ENCODE assay signal across 16 cellular contexts in the genomic region with DNA sequence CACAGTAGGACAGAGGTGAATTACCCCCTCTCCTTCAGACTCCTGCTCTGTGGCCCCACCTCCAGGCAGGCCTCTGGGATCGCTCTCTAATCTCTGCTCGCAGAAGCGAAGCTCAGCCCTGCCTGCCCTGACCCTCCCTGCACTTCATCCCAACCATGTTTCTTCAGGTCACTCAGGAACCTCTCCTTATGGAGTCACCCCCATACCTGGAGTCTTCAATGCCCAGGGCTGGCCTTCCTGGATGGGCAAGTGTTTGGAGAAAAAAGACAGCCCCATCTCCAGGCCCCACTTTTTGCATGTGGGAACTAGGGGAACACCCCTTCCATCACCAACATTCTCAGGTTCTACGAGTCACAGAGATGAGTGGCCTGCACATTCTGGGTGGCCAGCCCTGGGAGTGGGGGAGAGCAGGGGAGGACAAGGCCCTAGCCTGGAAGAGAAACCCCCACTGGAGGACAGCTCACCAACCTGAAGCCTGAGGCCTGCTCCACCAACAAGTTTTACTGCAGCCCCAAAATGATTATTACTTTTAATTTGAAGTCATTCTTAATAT.
A peak's percentile ranks its signal among the peaks of the same experiment; 100 is the strongest.
DNase-seq lines count a peak whose midpoint lies in the region; ATAC-seq, FAIRE-seq and TF ChIP-seq lines count a peak whose summit lies in the region.
"Had no signal": no experiment of that assay in that cellular context is flagged by ENCODE, and none has a peak within 500 bp of the region (broad histone marks: within the 10 kb centered on the region; RNA-seq: fewer than 3 reads in every experiment).

No MANE protein-coding gene starts in this region.

- no peak overlapping the region for H3K14ac ChIP-seq in H1 (ENCODE audit: insufficient read length)

- H2AFZ ChIP-seq in K562 (ENCODE audit: low read depth, low read length): no peak overlapping the region
- H2AFZ ChIP-seq in H1 (ENCODE audit: low read length): no peak overlapping the region
- H2AFZ ChIP-seq: GM23248 had no signal

- no peak overlapping the region for H4K91ac ChIP-seq in H1 (replicated peaks; ENCODE audit: insufficient read length, low read length)

- CTCF ChIA-PET in K562 (lab: Yijun Ruan, JAX; ENCODE audit: low intra/inter-chr PET ratio) (no interaction called here), H1 (lab: Charles Lee; ENCODE audit: partially characterized antibody) (interaction anchor here (0.6 to 1.7 kb wide), 9 partner anchors 8 to 193 kb away, joined by 3 to 7 read pairs (median 3); a partner anchor contains a TSS)
- CTCF ChIA-PET in naive thymus-derived CD4-positive, alpha-beta T cell (lab: Charles Lee): no interaction called here
- CTCF ChIA-PET in activated CD4-positive, alpha-beta memory T cell treated with anti-CD3 and anti-CD28 coated beads for 36 hours (lab: Charles Lee): no interaction called here

- no peak overlapping the region for H3K27ac Mint-ChIP-seq in naive thymus-derived CD4-positive, alpha-beta T cell
- H3K27ac Mint-ChIP-seq in activated CD4-positive, alpha-beta memory T cell treated with anti-CD3 and anti-CD28 coated beads for 36 hours: no peak overlapping the region
- H3K27ac Mint-ChIP-seq: B cell; CD8-positive, alpha-beta T cell had no signal

- TF ChIP-seq EP300 in K562 (IDR thresholded peaks at IDR 0.05; ENCODE audit: low read length) (no peak), H1 (IDR thresholded peaks at IDR 0.05; ENCODE audit: borderline replicate concordance in 1 of 2, low read depth in 2 of 2, low read length in 2 of 2) (no peak)

- no peak overlapping the region for H2AK5ac ChIP-seq in H1 (ENCODE audit: low read depth, low read length)

- H3K23me2 ChIP-seq in H1 (ENCODE audit: low read depth, low read length): no peaks in the 10 kb centered on the region; the same call in 1 of the 2 replicates

- peaks cover 0 to 3% of the 10 kb centered on the region in 2 experiments; a peak in 2 of 5 replicates for H3K4me1 ChIP-seq in K562 (replicated peaks in 1 of 2; ENCODE audit: control insufficient read depth in 2 of 2, insufficient read depth in 2 of 2, low read length in 2 of 2)
- H3K4me1 ChIP-seq in H1 (replicated peaks in 1 of 4; ENCODE audit: control insufficient read depth in 3 of 4, insufficient read depth in 4 of 4, low read length in 3 of 4): peaks cover 0 to 10% (median 1%) of the 10 kb centered on the region in 4 experiments; a peak in 2 of 7 replicates
- no peaks in the 10 kb centered on the region for H3K4me1 ChIP-seq in naive thymus-derived CD4-positive, alpha-beta T cell (ENCODE audit: control insufficient read depth in 2 of 2, insufficient read depth in 2 of 2, low read length in 2 of 2)
- H3K4me1 ChIP-seq in spleen: no peaks in the 10 kb centered on the region
- H3K4me1 ChIP-seq: BLaER1 treated with 17β-estradiol and CSF1 and Interleukin-3, amounts not matched to agents 10 nM and 100 nM had no signal

- in situ Hi-C loops in K562 (cut with MboI): no loop called here
- in situ Hi-C loops in GM13977 (cut with MboI; ENCODE audit: low pct_unique_long_range_greater_than_20kb, low sequenced_read_pairs, unreplicated experiment): no loop called here

- H3K27me3 ChIP-seq in K562 (ENCODE audit: control insufficient read depth in 2 of 2, insufficient read depth in 2 of 2, low read length in 2 of 2) (peaks cover 13 to 59% of the 10 kb centered on the region in 2 experiments; a peak in 4 of 5 replicates), H1 (replicated peaks in 1 of 4; ENCODE audit: control insufficient read depth in 3 of 4, extremely low read depth in 1 of 4, insufficient read depth in 3 of 4, low read length in 3 of 4) (no peaks in the 10 kb centered on the region), spleen (replicated peaks in 1 of 7) (peaks cover 0 to 78% (median 0%) of the 10 kb centered on the region in 7 donors)
- H3K27me3 ChIP-seq in naive thymus-derived CD4-positive, alpha-beta T cell (ENCODE audit: control insufficient read depth in 2 of 2, insufficient read depth in 2 of 2, low read length in 2 of 2): no peaks in the 10 kb centered on the region

- no peaks in the 10 kb centered on the region for H3K36me3 Mint-ChIP-seq in naive thymus-derived CD4-positive, alpha-beta T cell
- H3K36me3 Mint-ChIP-seq in activated CD4-positive, alpha-beta memory T cell treated with anti-CD3 and anti-CD28 coated beads for 36 hours: no peaks in the 10 kb centered on the region
- H3K36me3 Mint-ChIP-seq: CD8-positive, alpha-beta T cell had no signal

- intact Hi-C loops in K562 (cut with micrococcal nuclease) (no loop called here), spleen (cut with DNase I; ENCODE audit: low total_unique reads) (no loop called here)
- intact Hi-C loops in naive thymus-derived CD4-positive, alpha-beta T cell (cut with micrococcal nuclease): no loop called here
- intact Hi-C loops in activated CD4-positive, alpha-beta memory T cell treated with anti-CD3 and anti-CD28 coated beads for 36 hours (cut with micrococcal nuclease): no loop called here

- no peaks in the 10 kb centered on the region for H4K20me1 ChIP-seq in K562 (replicated peaks; ENCODE audit: control insufficient read depth, insufficient read depth, low read length)
- H4K20me1 ChIP-seq in H1 (replicated peaks in 1 of 2; ENCODE audit: control insufficient read depth in 1 of 2, insufficient read depth in 2 of 2, low read length in 2 of 2): peaks cover 0 to 4% of the 10 kb centered on the region in 2 experiments

- H3K79me1 ChIP-seq in H1 (ENCODE audit: low read depth, low read length): no peaks in the 10 kb centered on the region

- peaks cover 0 to 2% (median 0%) of the 10 kb centered on the region in 11 donors for H3K9me3 Mint-ChIP-seq in naive thymus-derived CD4-positive, alpha-beta T cell
- no peaks in the 10 kb centered on the region for H3K9me3 Mint-ChIP-seq in activated CD4-positive, alpha-beta memory T cell treated with anti-CD3 and anti-CD28 coated beads for 36 hours
- H3K9me3 Mint-ChIP-seq: CD8-positive, alpha-beta T cell had no signal

- no peak overlapping the region for H2BK5ac ChIP-seq in H1 (ENCODE audit: low read depth, low read length)

- TF ChIP-seq RAD21 in K562 (CRISPR knock-in tag; conservative IDR thresholded peaks at IDR 0.05 in 1 of 2, IDR thresholded peaks at IDR 0.05 in 1 of 2) (no peak), H1 (IDR thresholded peaks at IDR 0.05 in 1 of 2, conservative IDR thresholded peaks at IDR 0.05 in 1 of 2; ENCODE audit: low read depth in 2 of 2, low read length in 2 of 2) (0 out of 4 replicates have a peak, but pooled peaks of 1 of the 2 experiments have one; percentile 8)

- peaks cover 3% of the 10 kb centered on the region for H3K9me1 ChIP-seq in K562 (ENCODE audit: control insufficient read depth, insufficient read depth, low read length)

- BruUV-seq in K562 (replicated peaks; lab: Mats Ljungman, UMichigan): no TSS peak

- FAIRE-seq in K562 (lab: Jason Lieb, UNC) (no peak), H1 (lab: Jason Lieb, UNC) (no peak)
- FAIRE-seq: GM18507, H54 had no signal

- WGBS in K562 (ENCODE audit: insufficient coverage, low coverage, missing lambda C conversion rate): 0% methylated on average over 4 of the region's 4 CpGs
- 72% methylated on average over 4 of the region's 4 CpGs; no CpG with 5 or more reads in 1 of the 2 experiments for WGBS in H1 (ENCODE audit: extremely low coverage in 1 of 2, insufficient coverage in 1 of 2, insufficient read length in 1 of 2, insufficient replicate concordance in 2 of 2, low coverage in 1 of 2, low lambda C conversion rate in 2 of 2, missing lambda C conversion rate in 1 of 2), 2 experiments
- 80 to 98% (median 87%) methylated on average over 4 of the region's 4 CpGs for WGBS in spleen, 5 donors

- H3K4me2 ChIP-seq in K562 (ENCODE audit: insufficient read depth, low read length) (no peak overlapping the region), H1 (ENCODE audit: insufficient read depth in 1 of 2, low read depth in 2 of 2, low read length in 2 of 2) (no peak overlapping the region)
- H3K4me2 ChIP-seq: BLaER1 treated with 17β-estradiol and CSF1 and Interleukin-3, amounts not matched to agents 10 nM and 100 nM had no signal

- no peak overlapping the region for H3K23ac ChIP-seq in H1 (ENCODE audit: insufficient read length)

- no peak for TF ChIP-seq CTCF in K562 (IDR thresholded peaks at IDR 0.05 in 2 of 3, conservative IDR thresholded peaks at IDR 0.05 in 1 of 3; ENCODE audit: insufficient read depth in 2 of 3, low read depth in 1 of 3, low read length in 3 of 3)
- TF ChIP-seq CTCF in H1 (IDR thresholded peaks at IDR 0.05; ENCODE audit: control extremely low read depth in 1 of 3, insufficient read depth in 1 of 3, low read depth in 1 of 3, low read length in 3 of 3): no peak
- TF ChIP-seq CTCF in spleen (IDR thresholded peaks at IDR 0.05 in 8 of 11, conservative IDR thresholded peaks at IDR 0.05 in 3 of 11): no peak
- no peak for TF ChIP-seq CTCF in GM13977 (IDR thresholded peaks at IDR 0.05; ENCODE audit: extremely low read depth, insufficient read depth, missing control alignments)

- H2BK20ac ChIP-seq in H1 (ENCODE audit: low read length): no peak overlapping the region

- H2BK15ac ChIP-seq in H1 (ENCODE audit: low read length): no peak overlapping the region

- POLR2A ChIA-PET in K562 (lab: Yijun Ruan, JAX): no interaction called here
- POLR2A ChIA-PET in H1 (lab: Charles Lee; ENCODE audit: partially characterized antibody): interaction anchor here (1.0 kb wide), 1 partner anchor 292 kb away, joined by 3 read pairs; a partner anchor contains a TSS
- POLR2A ChIA-PET in naive thymus-derived CD4-positive, alpha-beta T cell (lab: Charles Lee): no interaction called here
- POLR2A ChIA-PET in activated CD4-positive, alpha-beta memory T cell treated with anti-CD3 and anti-CD28 coated beads for 36 hours (lab: Charles Lee): interaction anchor here (0.6 kb wide), 1 partner anchor 92 kb away, joined by 3 read pairs; no protein-coding TSS in a partner anchor

- peak overlapping the region; percentile 16; the same call in 1 of the 2 replicates for H4K8ac ChIP-seq in H1 (ENCODE audit: extremely low read depth, insufficient read depth, low read length)

- H3K9ac ChIP-seq in K562 (ENCODE audit: insufficient read depth in 1 of 2, low read depth in 2 of 2, low read length in 2 of 2) (no peak overlapping the region), H1 (replicated peaks in 1 of 4; ENCODE audit: extremely low read depth in 1 of 4, low read depth in 3 of 4, low read length in 3 of 4) (no peak overlapping the region)
- H3K9ac ChIP-seq: BLaER1 treated with 17β-estradiol and CSF1 and Interleukin-3, amounts not matched to agents 10 nM and 100 nM; GM23248 had no signal

- no peaks in the 10 kb centered on the region for H3K4me1 Mint-ChIP-seq in naive thymus-derived CD4-positive, alpha-beta T cell
- no peaks in the 10 kb centered on the region for H3K4me1 Mint-ChIP-seq in activated CD4-positive, alpha-beta memory T cell treated with anti-CD3 and anti-CD28 coated beads for 36 hours (ENCODE audit: low read depth)
- H3K4me1 Mint-ChIP-seq: B cell had no signal

- H3K27ac ChIP-seq in K562 (ENCODE audit: extremely low read depth, low read depth, low read length) (no peak overlapping the region), H1 (ENCODE audit: low read depth, low read length) (no peak overlapping the region), spleen (no peak overlapping the region)
- H3K27ac ChIP-seq in naive thymus-derived CD4-positive, alpha-beta T cell (ENCODE audit: low read depth, low read length): no peak overlapping the region
- H3K27ac ChIP-seq: BLaER1 treated with 17β-estradiol and CSF1 and Interleukin-3, amounts not matched to agents 10 nM and 100 nM; GM23248 had no signal

- no peak for DNase-seq in K562 (ENCODE audit: extremely low read depth in 1 of 4, low spot score in 3 of 4)
- no peak for DNase-seq in H1 (ENCODE audit: low read depth in 1 of 2, low spot score in 2 of 2)
- DNase-seq in naive thymus-derived CD4-positive, alpha-beta T cell: no peak
- DNase-seq in spleen: peak; percentile 43
- DNase-seq in putamen (ENCODE audit: low spot score): no peak
- DNase-seq in GM13977 (ENCODE audit: low spot score): no peak
- DNase-seq in activated CD4-positive, alpha-beta memory T cell treated with anti-CD3 and anti-CD28 coated beads for 36 hours: no peak
- DNase-seq: CD8-positive, alpha-beta T cell; DMS79 treated with DMSO at 0.1 percent for 48 hours; GF-D8; HCEC 1CT had no signal

- H3K36me3 ChIP-seq in K562 (ENCODE audit: control insufficient read depth, insufficient read depth, low read length) (no peaks in the 10 kb centered on the region), H1 (ENCODE audit: control insufficient read depth in 2 of 4, insufficient read depth in 4 of 4, low read length in 3 of 4) (no peaks in the 10 kb centered on the region), spleen (no peaks in the 10 kb centered on the region)
- no peaks in the 10 kb centered on the region for H3K36me3 ChIP-seq in naive thymus-derived CD4-positive, alpha-beta T cell (ENCODE audit: control insufficient read depth in 2 of 3, insufficient read depth in 3 of 3, low read length in 3 of 3)
- H3K36me3 ChIP-seq: BLaER1 treated with 17β-estradiol and CSF1 and Interleukin-3, amounts not matched to agents 10 nM and 100 nM had no signal

- peaks cover 4 to 40% (median 18%) of the 10 kb centered on the region in 5 donors for H3K27me3 Mint-ChIP-seq in naive thymus-derived CD4-positive, alpha-beta T cell
- peaks cover 9% of the 10 kb centered on the region for H3K27me3 Mint-ChIP-seq in activated CD4-positive, alpha-beta memory T cell treated with anti-CD3 and anti-CD28 coated beads for 36 hours

- H3K4me3 Mint-ChIP-seq in naive thymus-derived CD4-positive, alpha-beta T cell: no peak overlapping the region
- no peak overlapping the region for H3K4me3 Mint-ChIP-seq in activated CD4-positive, alpha-beta memory T cell treated with anti-CD3 and anti-CD28 coated beads for 36 hours
- H3K4me3 Mint-ChIP-seq: B cell; CD8-positive, alpha-beta T cell had no signal

- H3K4me3 ChIP-seq in K562 (no peak overlapping the region), H1 (ENCODE audit: extremely low read depth in 1 of 4, insufficient read depth in 2 of 4, low read depth in 3 of 4, low read length in 4 of 4) (no peak overlapping the region), spleen (no peak overlapping the region)
- no peak overlapping the region for H3K4me3 ChIP-seq in naive thymus-derived CD4-positive, alpha-beta T cell (ENCODE audit: low read length)
- H3K4me3 ChIP-seq: BLaER1 treated with 17β-estradiol and CSF1 and Interleukin-3, amounts not matched to agents 10 nM and 100 nM; GM23248 had no signal

- H3K4ac ChIP-seq in H1 (replicated peaks; ENCODE audit: insufficient read length, low read depth, low read length): no peak overlapping the region

- H3K9me3 ChIP-seq in K562 (replicated peaks; ENCODE audit: control insufficient read depth, insufficient read depth, low read depth, low read length): no peaks in the 10 kb centered on the region
- no peaks in the 10 kb centered on the region for H3K9me3 ChIP-seq in H1 (ENCODE audit: insufficient read depth in 2 of 2, low read depth in 1 of 2, low read length in 1 of 2)
- no peaks in the 10 kb centered on the region for H3K9me3 ChIP-seq in naive thymus-derived CD4-positive, alpha-beta T cell (ENCODE audit: control insufficient read depth in 2 of 3, low read length in 3 of 3)
- no peaks in the 10 kb centered on the region for H3K9me3 ChIP-seq in spleen
- H3K9me3 ChIP-seq: BLaER1 treated with 17β-estradiol and CSF1 and Interleukin-3, amounts not matched to agents 10 nM and 100 nM had no signal

- H3K18ac ChIP-seq in H1 (ENCODE audit: extremely low read depth, low read length): no peak overlapping the region

- H2BK120ac ChIP-seq in H1 (replicated peaks; ENCODE audit: low read depth, low read length): no peak overlapping the region

- H3K56ac ChIP-seq in H1 (replicated peaks; ENCODE audit: insufficient read length, low read depth, low read length): no peak overlapping the region

- TF ChIP-seq POLR2A in K562 (conservative IDR thresholded peaks at IDR 0.05) (no peak), H1 (IDR thresholded peaks at IDR 0.05; ENCODE audit: control extremely low read depth in 1 of 2, low read depth in 2 of 2, low read length in 2 of 2) (no peak), spleen (IDR thresholded peaks at IDR 0.05) (no peak)

- H3K79me2 ChIP-seq in K562 (ENCODE audit: control insufficient read depth, insufficient read depth, low read length) (no peaks in the 10 kb centered on the region), H1 (ENCODE audit: control insufficient read depth in 1 of 2, insufficient read depth in 2 of 2, low read length in 2 of 2) (no peaks in the 10 kb centered on the region)

- no peak overlapping the region for H2BK12ac ChIP-seq in H1 (ENCODE audit: low read depth, low read length)

- no peak overlapping the region for H4K5ac ChIP-seq in H1 (ENCODE audit: insufficient read length, low read depth, low read length)

- ATAC-seq in K562: no peak
- ATAC-seq in naive thymus-derived CD4-positive, alpha-beta T cell: peak; percentile 3
- ATAC-seq: CD8-positive, alpha-beta T cell had no signal

Comparison
In these comparisons a context has a peak if more than half of its experiments do, and no peak if none do; other contexts are left out.
1. POLR2A ChIA-PET loops: an anchor here in H1 (1.0 kb wide) and activated CD4-positive, alpha-beta memory T cell treated with anti-CD3 and anti-CD28 coated beads for 36 hours (0.6 kb wide); none called in K562 and naive thymus-derived CD4-positive, alpha-beta T cell.